ENCODE assay signal across 16 cellular contexts in the genomic region with DNA sequence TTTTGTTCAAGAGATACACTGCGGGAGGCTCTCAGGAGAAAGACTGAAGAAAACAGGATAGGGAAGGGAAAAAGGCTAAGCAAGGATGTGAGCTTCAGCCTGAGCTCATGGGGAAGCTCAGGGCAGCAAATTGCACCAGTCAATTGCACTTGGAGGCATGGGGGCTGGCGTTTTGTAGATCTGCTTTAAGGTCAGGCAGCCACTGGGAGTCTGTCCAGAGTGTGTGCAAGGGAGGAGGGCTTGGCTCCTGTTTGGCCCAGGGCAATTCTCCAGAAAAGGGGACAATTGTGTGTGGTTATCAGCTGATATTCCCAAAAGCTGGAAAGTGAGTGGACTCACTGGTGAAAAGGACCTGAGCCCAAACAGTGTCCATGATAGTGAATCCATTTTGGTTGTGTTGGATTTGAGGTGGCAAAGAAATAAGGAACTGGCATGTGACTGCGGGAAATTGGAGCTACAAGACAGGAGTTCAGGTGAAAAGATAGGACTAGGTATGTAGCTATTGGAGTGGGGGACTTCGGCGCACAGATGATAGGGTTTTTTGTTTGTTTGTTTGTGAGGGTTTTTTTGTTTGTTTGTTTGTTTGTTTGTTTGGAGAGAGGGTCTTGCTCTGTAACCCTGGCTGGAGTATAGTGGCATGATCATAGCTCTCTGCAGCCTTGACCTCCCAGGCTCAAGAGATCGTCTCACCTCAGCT. TPM values are rescaled to one million over a fixed set of nuclear protein-coding genes. Genes with fewer than 3 reads are reported as not detected.
DNase-seq lines count a peak whose midpoint lies in the region; ATAC-seq and TF ChIP-seq lines count a peak whose summit lies in the region.
"Had no signal": no experiment of that assay in that cellular context is flagged by ENCODE, and none has a peak within 500 bp of the region (broad histone marks: within the 10 kb centered on the region; RNA-seq: fewer than 3 reads in every experiment).

No MANE protein-coding gene starts in this region.

- H3K4me1 ChIP-seq in right atrium auricular region (peaks cover 3 to 51% of the 10 kb centered on the region in 2 donors), lower lobe of right lung (peaks cover 31% of the 10 kb centered on the region)
- H3K4me1 ChIP-seq: colonic mucosa had no signal

- H3K9me3 ChIP-seq in right atrium auricular region = no peaks in the 10 kb centered on the region
- no peaks in the 10 kb centered on the region for H3K9me3 ChIP-seq in lower lobe of right lung
- H3K9me3 ChIP-seq: colonic mucosa, psoas muscle, uterus had no signal

- peaks cover 78% of the 10 kb centered on the region for H3K4me1 Mint-ChIP-seq in activated naive CD8-positive, alpha-beta T cell (ENCODE audit: low read depth)
- H3K4me1 Mint-ChIP-seq in stimulated activated naive B cell treated with anti-CD40 and anti-IgM and Interleukin-4, amounts not matched to agents 10 μg/mL and 1 μg/mL and 100 μg/mL, for 72 hours = peaks cover 48 to 59% of the 10 kb centered on the region in 2 donors

- H3K4me3 ChIP-seq in right atrium auricular region (no peak overlapping the region), lower lobe of right lung (no peak overlapping the region)
- H3K4me3 ChIP-seq: colonic mucosa, psoas muscle, uterus had no signal

- H3K9me3 Mint-ChIP-seq in activated naive CD4-positive, alpha-beta T cell treated with anti-CD3 and anti-CD28 coated beads, Interleukin-2, amount 50 U/mL, for 72 hours = peaks cover 0 to 12% of the 10 kb centered on the region in 2 donors
- no peaks in the 10 kb centered on the region for H3K9me3 Mint-ChIP-seq in activated naive CD8-positive, alpha-beta T cell (ENCODE audit: low read depth)
- no peaks in the 10 kb centered on the region for H3K9me3 Mint-ChIP-seq in stimulated activated naive B cell treated with anti-CD40 and anti-IgM and Interleukin-4, amounts not matched to agents 10 μg/mL and 1 μg/mL and 100 μg/mL, for 72 hours
- H3K9me3 Mint-ChIP-seq: T-helper 1 cell treated with Interleukin-12 subunit alpha and Interleukin-12 subunit beta and Interleukin-4 antibody, amounts not matched to agents 30 μg/mL and 1 μg/mL, for 36 hours had no signal

- no peak for DNase-seq in activated naive CD4-positive, alpha-beta T cell treated with anti-CD3 and anti-CD28 coated beads, Interleukin-2, amount 50 U/mL, for 72 hours (ENCODE audit: low spot score in 2 of 2)
- DNase-seq in activated naive CD4-positive, alpha-beta T cell (lab: John Stamatoyannopoulos, UW) = no peak
- no peak for DNase-seq in right atrium auricular region (ENCODE audit: low spot score)
- no peak for DNase-seq in stimulated activated naive B cell treated with anti-CD40 and anti-IgM and Interleukin-4, amounts not matched to agents 10 μg/mL and 1 μg/mL and 100 μg/mL, for 72 hours
- DNase-seq in lower lobe of right lung = no peak
- DNase-seq in nucleus accumbens (lab: John Stamatoyannopoulos, UW) = no peak
- DNase-seq in SK-N-DZ (ENCODE audit: low spot score) = no peak
- DNase-seq: activated CD4-positive, alpha-beta T cell treated with anti-CD3 and anti-CD28 coated beads for 1 hour; colonic mucosa; DMS79 treated with DMSO at 0.1 percent for 48 hours; NCI-H1436; NCI-H446 treated with DMSO at 0.1 percent for 48 hours; psoas muscle; uterus had no signal

- H3K27me3 Mint-ChIP-seq in activated naive CD8-positive, alpha-beta T cell = no peaks in the 10 kb centered on the region
- H3K27me3 Mint-ChIP-seq in stimulated activated naive B cell treated with anti-CD40 and anti-IgM and Interleukin-4, amounts not matched to agents 10 μg/mL and 1 μg/mL and 100 μg/mL, for 72 hours = peaks cover 12% of the 10 kb centered on the region in 2 donors

- H3K27ac Mint-ChIP-seq in activated naive CD4-positive, alpha-beta T cell treated with anti-CD3 and anti-CD28 coated beads, Interleukin-2, amount 50 U/mL, for 72 hours = peak overlapping the region; percentile 96 to 98
- H3K27ac Mint-ChIP-seq in activated naive CD8-positive, alpha-beta T cell = peak overlapping the region; percentile 100
- H3K27ac Mint-ChIP-seq in stimulated activated naive B cell treated with anti-CD40 and anti-IgM and Interleukin-4, amounts not matched to agents 10 μg/mL and 1 μg/mL and 100 μg/mL, for 72 hours = peak overlapping the region; percentile 82

- no peaks in the 10 kb centered on the region for H3K36me3 ChIP-seq in right atrium auricular region
- H3K36me3 ChIP-seq in lower lobe of right lung = no peaks in the 10 kb centered on the region
- H3K36me3 ChIP-seq: colonic mucosa, uterus had no signal

- H3K36me3 Mint-ChIP-seq in activated naive CD4-positive, alpha-beta T cell treated with anti-CD3 and anti-CD28 coated beads, Interleukin-2, amount 50 U/mL, for 72 hours = peaks cover 0 to 21% of the 10 kb centered on the region in 2 donors
- no peaks in the 10 kb centered on the region for H3K36me3 Mint-ChIP-seq in activated naive CD8-positive, alpha-beta T cell
- peaks cover 0 to 3% of the 10 kb centered on the region in 2 donors for H3K36me3 Mint-ChIP-seq in stimulated activated naive B cell treated with anti-CD40 and anti-IgM and Interleukin-4, amounts not matched to agents 10 μg/mL and 1 μg/mL and 100 μg/mL, for 72 hours

- TF ChIP-seq CTCF in right atrium auricular region (IDR thresholded peaks at IDR 0.05) (no peak), lower lobe of right lung (IDR thresholded peaks at IDR 0.05) (no peak)

- H3K27me3 ChIP-seq in right atrium auricular region (no peaks in the 10 kb centered on the region), lower lobe of right lung (ENCODE audit: low read depth) (no peaks in the 10 kb centered on the region)
- H3K27me3 ChIP-seq: colonic mucosa, uterus had no signal

- no peak for ATAC-seq in activated naive CD4-positive, alpha-beta T cell treated with anti-CD3 and anti-CD28 coated beads, Interleukin-2, amount 50 U/mL, for 72 hours
- ATAC-seq in stimulated activated naive B cell treated with anti-CD40 and anti-IgM and Interleukin-4, amounts not matched to agents 10 μg/mL and 1 μg/mL and 100 μg/mL, for 72 hours (replicated peaks) = no peak
- ATAC-seq in lower lobe of right lung = no peak
- ATAC-seq: psoas muscle had no signal

- peak overlapping the region; percentile 74 for H3K4me3 Mint-ChIP-seq in activated naive CD8-positive, alpha-beta T cell
- peak overlapping the region in 1 of 2 donors; percentile 23 for H3K4me3 Mint-ChIP-seq in stimulated activated naive B cell treated with anti-CD40 and anti-IgM and Interleukin-4, amounts not matched to agents 10 μg/mL and 1 μg/mL and 100 μg/mL, for 72 hours
- H3K4me3 Mint-ChIP-seq: T-helper 1 cell treated with Interleukin-12 subunit alpha and Interleukin-12 subunit beta and Interleukin-4 antibody, amounts not matched to agents 30 μg/mL and 1 μg/mL, for 36 hours had no signal

- intact Hi-C loops in lower lobe of right lung (cut with DNase I) = no loop called here

- peak overlapping the region; percentile 5 to 48 for H3K27ac ChIP-seq in right atrium auricular region
- no peak overlapping the region for H3K27ac ChIP-seq in lower lobe of right lung
- H3K27ac ChIP-seq: colonic mucosa, psoas muscle, uterus had no signal

RNA-seq across cellular contexts. Expression of gene IER3, which starts 22.3 kb away (rescaled TPM):
- 100 to 1,000 TPM in 1 of 2 donors, 10 to 100 TPM in 1; 70.0 to 279 TPM for total RNA-seq in activated naive CD4-positive, alpha-beta T cell treated with anti-CD3 and anti-CD28 coated beads, Interleukin-2, amount 50 U/mL, for 72 hours
- total RNA-seq in right atrium auricular region (100 to 1,000 TPM in 1 of 2 donors, 10 to 100 TPM in 1; 43.6 to 144 TPM), lower lobe of right lung (18.0 TPM)
- polyA plus RNA-seq in SK-N-DZ (2014; cell fraction: cytosol; rRNA removed) = 2.7 and 4.1 TPM in 2 replicates
- polyA plus RNA-seq in SK-N-DZ (2014; cell fraction: nucleus; rRNA removed) = 1.2 and 3.6 TPM in 2 replicates

RNA-seq across cellular contexts. Expression of gene FLOT1, which starts 24.1 kb away (rescaled TPM):
- total RNA-seq in activated naive CD4-positive, alpha-beta T cell treated with anti-CD3 and anti-CD28 coated beads, Interleukin-2, amount 50 U/mL, for 72 hours = 100 to 1,000 TPM; 194 to 219 TPM
- total RNA-seq in right atrium auricular region (100 to 1,000 TPM; 157 to 167 TPM), lower lobe of right lung (151 TPM)
- 156 and 180 TPM in 2 replicates for polyA plus RNA-seq in SK-N-DZ (2014; cell fraction: cytosol; rRNA removed)
- polyA plus RNA-seq in SK-N-DZ (2014; cell fraction: nucleus; rRNA removed) = 130 and 150 TPM in 2 replicates

RNA-seq across cellular contexts. Expression of gene TUBB, which starts 46.5 kb away (rescaled TPM):
- total RNA-seq in activated naive CD4-positive, alpha-beta T cell treated with anti-CD3 and anti-CD28 coated beads, Interleukin-2, amount 50 U/mL, for 72 hours = 1,000 to 10,000 TPM; 1,507 to 1,783 TPM
- 100 to 1,000 TPM; 121 to 236 TPM for total RNA-seq in right atrium auricular region
- total RNA-seq in lower lobe of right lung = 292 TPM
- polyA plus RNA-seq in SK-N-DZ (2014; cell fraction: cytosol; rRNA removed) = 1,702 and 1,814 TPM in 2 replicates
- 586 and 640 TPM in 2 replicates for polyA plus RNA-seq in SK-N-DZ (2014; cell fraction: nucleus; rRNA removed)

RNA-seq across cellular contexts. Expression of gene MDC1, which starts 49.5 kb away (rescaled TPM):
- total RNA-seq in activated naive CD4-positive, alpha-beta T cell treated with anti-CD3 and anti-CD28 coated beads, Interleukin-2, amount 50 U/mL, for 72 hours = 100 to 1,000 TPM in 1 of 2 donors, 10 to 100 TPM in 1; 84.2 to 127 TPM
- total RNA-seq in right atrium auricular region = 10 to 100 TPM in 1 of 2 donors, 1 to 10 TPM in 1; 6.7 to 12.3 TPM
- total RNA-seq in lower lobe of right lung = 24.5 TPM
- 16.8 and 18.7 TPM in 2 replicates for polyA plus RNA-seq in SK-N-DZ (2014; cell fraction: cytosol; rRNA removed)
- 28.1 and 83.2 TPM in 2 replicates for polyA plus RNA-seq in SK-N-DZ (2014; cell fraction: nucleus; rRNA removed)
